16 cellular contexts compared by ENCODE assay signal in the genomic region with DNA sequence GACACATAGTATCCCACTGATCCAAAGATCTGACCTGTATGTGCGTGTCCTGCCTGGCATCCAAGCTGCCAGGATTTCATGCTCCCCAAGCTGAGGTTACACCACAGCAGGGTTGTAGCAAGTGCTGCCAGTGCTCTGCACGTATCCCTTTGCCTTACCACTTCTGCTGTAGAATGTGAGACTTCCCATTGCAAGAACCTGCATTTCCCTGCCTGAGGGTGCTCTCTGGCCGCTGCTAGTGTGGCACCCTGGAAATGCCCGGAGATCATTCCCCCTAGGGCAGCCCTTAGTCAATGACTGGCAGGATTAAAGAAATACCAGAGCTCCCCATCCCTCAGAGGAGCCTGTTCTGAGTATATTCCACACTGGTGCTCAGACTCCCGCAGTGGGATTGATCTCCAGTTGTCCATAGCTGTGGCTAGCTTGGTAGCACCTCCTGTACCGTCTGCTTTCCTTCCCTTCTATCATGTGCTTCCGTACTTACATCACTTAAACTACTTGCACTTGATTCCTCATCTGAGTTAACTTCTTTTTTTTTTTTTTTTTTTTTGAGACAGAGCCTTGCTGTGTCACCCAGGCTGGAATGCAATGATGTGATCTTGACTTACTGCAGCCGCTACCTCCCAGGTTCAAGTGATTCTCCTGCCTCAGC.
DNase-seq lines count a peak whose midpoint lies in the region; ATAC-seq and TF ChIP-seq lines count a peak whose summit lies in the region.
"Had no signal": no experiment of that assay in that cellular context is flagged by ENCODE, and none has a peak within 500 bp of the region (broad histone marks: within the 10 kb centered on the region; RNA-seq: fewer than 3 reads in every experiment).

No MANE protein-coding gene starts in this region.

- TF ChIP-seq CTCF in RWPE1 (conservative IDR thresholded peaks at IDR 0.05; ENCODE audit: low read depth), result no peak
- TF ChIP-seq CTCF in parathyroid adenoma (IDR thresholded peaks at IDR 0.05), result no peak
- no peak for TF ChIP-seq CTCF in omental fat pad (IDR thresholded peaks at IDR 0.05)

- POLR2A ChIA-PET in RWPE1 (lab: Yijun Ruan, JAX; ENCODE audit: low non-redundant PET), result interaction anchor here (0.5 to 0.6 kb wide), 3 partner anchors 19 to 1528 kb away, joined by 3 read pairs; no protein-coding TSS in a partner anchor

- peaks cover 30% of the 10 kb centered on the region for H3K4me1 ChIP-seq in parathyroid adenoma

- H2AFZ ChIP-seq in parathyroid adenoma, result peak overlapping the region; percentile 63

- peak; percentile 31 for DNase-seq in ELR (ENCODE audit: low read depth)
- no peak for DNase-seq in RWPE1 (ENCODE audit: low spot score)
- DNase-seq in globus pallidus (ENCODE audit: low spot score), result peak; percentile 37
- DNase-seq in NCI-H2196 (lab: John Stamatoyannopoulos, UW; ENCODE audit: unreplicated experiment), result no peak
- DNase-seq in stimulated activated naive CD4-positive, alpha-beta T cell (lab: John Stamatoyannopoulos, UW), result no peak
- DNase-seq in omental fat pad (ENCODE audit: low spot score), result no peak
- no peak for DNase-seq in NCI-H128 (lab: John Stamatoyannopoulos, UW; ENCODE audit: unreplicated experiment)
- DNase-seq: activated CD4-positive, alpha-beta T cell treated with anti-CD3 and anti-CD28 coated beads for 4 hours; activated T-cell treated with anti-CD3 and anti-CD28 coated beads, Interleukin-2, amount 50 U/mL, for 4 hours; CD4-positive, alpha-beta T cell; foreskin melanocyte; natural killer cell; NCI-H345; OCI-M1 had no signal

- no peak for ATAC-seq in omental fat pad (ENCODE audit: low FRiP score)
- ATAC-seq: activated T-cell treated with anti-CD3 and anti-CD28 coated beads, Interleukin-2, amount 50 U/mL, for 4 hours; natural killer cell had no signal

- no peaks in the 10 kb centered on the region for H3K9me3 ChIP-seq in parathyroid adenoma (ENCODE audit: control insufficient read depth, low read length)
- H3K9me3 ChIP-seq: HAP-1 had no signal

- peak overlapping the region; percentile 91 for H3K27ac ChIP-seq in RWPE1
- peak overlapping the region; percentile 13 for H3K27ac ChIP-seq in parathyroid adenoma

- no peaks in the 10 kb centered on the region for H3K79me2 ChIP-seq in parathyroid adenoma

- no peaks in the 10 kb centered on the region for H3K27me3 ChIP-seq in parathyroid adenoma (ENCODE audit: control insufficient read depth, insufficient read depth, low read length)

- CTCF ChIA-PET in RWPE1 (lab: Yijun Ruan, JAX), result no interaction called here

- no peak overlapping the region for H3K9ac ChIP-seq in parathyroid adenoma

- no peak overlapping the region for H3K4me3 ChIP-seq in parathyroid adenoma (ENCODE audit: low read depth, low read length)
- H3K4me3 ChIP-seq: HAP-1 had no signal

- H3K36me3 ChIP-seq in parathyroid adenoma (ENCODE audit: control insufficient read depth, insufficient read depth, low read length), result no peaks in the 10 kb centered on the region
- H3K36me3 ChIP-seq: HAP-1 had no signal

- no peak overlapping the region for H3K4me2 ChIP-seq in parathyroid adenoma (ENCODE audit: low read length)

Comparison
In these comparisons a context has a peak if more than half of its experiments do, and no peak if none do; other contexts are left out.
1. DNase-seq: peak in ELR (single experiment) and globus pallidus (single experiment); none in RWPE1 (single experiment), NCI-H2196 (single experiment), stimulated activated naive CD4-positive, alpha-beta T cell (0 of 6), omental fat pad (single experiment) and NCI-H128 (single experiment).